Comparison of ENCODE assay signal across 1 cellular context in genomic region chr17:17609121-17609520, GRCh38.
TF ChIP-seq lines count a peak whose summit lies in the region.

No MANE protein-coding gene starts in this region.

TF ChIP-seq in GM12878, 131 proteins besides CTCF, POLR2A, EP300 and RAD21:
- TF ChIP-seq CEBPZ (IDR thresholded peaks at IDR 0.05; ENCODE audit: low read depth, low read length) = no peak
- TF ChIP-seq, protein P1, sequence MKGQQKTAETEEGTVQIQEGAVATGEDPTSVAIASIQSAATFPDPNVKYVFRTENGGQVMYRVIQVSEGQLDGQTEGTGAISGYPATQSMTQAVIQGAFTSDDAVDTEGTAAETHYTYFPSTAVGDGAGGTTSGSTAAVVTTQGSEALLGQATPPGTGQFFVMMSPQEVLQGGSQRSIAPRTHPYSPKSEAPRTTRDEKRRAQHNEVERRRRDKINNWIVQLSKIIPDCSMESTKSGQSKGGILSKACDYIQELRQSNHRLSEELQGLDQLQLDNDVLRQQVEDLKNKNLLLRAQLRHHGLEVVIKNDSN (IDR thresholded peaks at IDR 0.05; ENCODE audit: borderline replicate concordance, extremely low read length, insufficient read depth, low read depth, low read length) = peak; percentile 68
- TF ChIP-seq CHD4 (IDR thresholded peaks at IDR 0.05) = no peak
- no peak for TF ChIP-seq SMAD5 (IDR thresholded peaks at IDR 0.05; ENCODE audit: low read depth)
- peak; percentile 22 for TF ChIP-seq SIX5 (IDR thresholded peaks at IDR 0.05; ENCODE audit: low read depth, low read length, severe bottlenecking)
- no peak for TF ChIP-seq NR2C1 (IDR thresholded peaks at IDR 0.05)
- 0 out of 2 replicates have a peak, but pooled peaks have one; percentile 24 for TF ChIP-seq HCFC1 (IDR thresholded peaks at IDR 0.05; ENCODE audit: low read length)
- TF ChIP-seq MEF2A (IDR thresholded peaks at IDR 0.05; ENCODE audit: insufficient read depth, low read depth, low read length) = no peak
